8 cellular contexts compared by ENCODE assay signal in the genomic region with DNA sequence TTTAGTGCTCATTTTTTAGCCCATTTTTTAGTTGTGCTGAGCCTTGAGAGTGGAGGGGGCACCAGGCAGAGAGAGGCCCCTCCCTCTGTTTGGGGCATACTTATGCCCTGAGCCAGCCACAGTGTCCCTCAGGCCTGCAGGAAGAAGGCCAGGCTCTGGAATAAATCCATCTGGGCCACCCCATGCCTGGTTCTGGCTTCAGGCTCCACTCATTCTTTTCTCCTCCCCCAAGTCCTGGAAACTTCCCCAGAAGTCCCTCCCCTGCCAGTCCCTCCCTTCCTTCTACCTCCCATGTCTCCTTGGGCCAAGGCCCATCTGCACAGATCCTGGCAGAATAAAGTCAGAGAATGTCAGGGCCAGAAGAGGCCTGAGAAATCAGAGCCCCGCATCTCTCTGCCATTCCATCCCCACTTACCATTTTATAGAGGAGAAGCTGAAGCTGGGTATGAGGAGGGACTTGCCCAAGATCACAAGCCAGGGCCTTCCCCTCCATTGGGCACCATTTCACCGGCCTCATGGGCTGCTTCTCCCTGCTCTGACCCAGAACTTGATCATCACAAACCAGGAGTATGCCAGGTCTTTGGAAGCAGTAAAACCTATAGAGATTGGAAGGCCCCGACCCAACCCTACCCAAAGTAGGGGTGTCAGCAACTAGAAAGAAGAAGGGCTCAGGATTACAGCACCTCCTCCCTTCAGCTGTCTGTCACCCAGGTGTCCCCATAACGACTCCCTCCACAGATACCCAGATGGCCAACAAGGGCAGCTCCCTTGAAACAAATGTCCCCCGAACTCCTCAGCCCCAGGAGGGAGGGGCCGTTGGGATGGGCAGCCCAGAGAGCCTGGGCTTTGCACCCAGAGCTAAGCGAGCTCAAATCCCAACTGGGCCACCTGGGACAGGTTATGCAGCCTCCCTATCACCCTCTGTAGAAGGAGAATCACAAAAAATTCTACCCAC.
DNase-seq lines count a peak whose midpoint lies in the region; ATAC-seq, FAIRE-seq and TF ChIP-seq lines count a peak whose summit lies in the region.

No MANE protein-coding gene starts in this region.

- intact Hi-C loops in Calu3 (cut with micrococcal nuclease; ENCODE audit: unreplicated experiment) (loop anchor here (5.0 kb wide), 1 partner anchor 105 kb away; no protein-coding TSS in a partner anchor), left colon (cut with DNase I, micrococcal nuclease) (no loop called here)

- no peak for TF ChIP-seq RAD21 in SK-N-SH (IDR thresholded peaks at IDR 0.05; ENCODE audit: low read length)

- H3K27me3 Mint-ChIP-seq in Calu3 (ENCODE audit: unreplicated experiment): peaks cover 16% of the 10 kb centered on the region

- no peak for FAIRE-seq in GM12891 (lab: Jason Lieb, UNC)

- H3K9ac ChIP-seq in BLaER1 (no peak overlapping the region), SK-N-SH (no peak overlapping the region), parathyroid adenoma (no peak overlapping the region)

- no peak for TF ChIP-seq CTCF in SK-N-SH (IDR thresholded peaks at IDR 0.05)
- TF ChIP-seq CTCF in gastroesophageal sphincter (IDR thresholded peaks at IDR 0.05): no peak
- no peak for TF ChIP-seq CTCF in parathyroid adenoma (IDR thresholded peaks at IDR 0.05)
- no peak for TF ChIP-seq CTCF in Calu3 (IDR thresholded peaks at IDR 0.05; ENCODE audit: unreplicated experiment)

- H3K27me3 ChIP-seq in BLaER1 (no peaks in the 10 kb centered on the region), SK-N-SH (ENCODE audit: insufficient read depth) (no peaks in the 10 kb centered on the region), gastroesophageal sphincter (no peaks in the 10 kb centered on the region), parathyroid adenoma (ENCODE audit: control insufficient read depth, insufficient read depth, low read length) (no peaks in the 10 kb centered on the region)

- H3K36me3 Mint-ChIP-seq in Calu3 (ENCODE audit: insufficient read depth, unreplicated experiment): no peaks in the 10 kb centered on the region

- no peaks in the 10 kb centered on the region for H3K9me2 ChIP-seq in SK-N-SH

- H3K9me3 ChIP-seq in BLaER1: peaks cover 3% of the 10 kb centered on the region
- H3K9me3 ChIP-seq in SK-N-SH: no peaks in the 10 kb centered on the region
- no peaks in the 10 kb centered on the region for H3K9me3 ChIP-seq in gastroesophageal sphincter
- no peaks in the 10 kb centered on the region for H3K9me3 ChIP-seq in parathyroid adenoma (ENCODE audit: control insufficient read depth, low read length)

- H3K79me2 ChIP-seq in SK-N-SH (ENCODE audit: insufficient read depth): no peaks in the 10 kb centered on the region
- no peaks in the 10 kb centered on the region for H3K79me2 ChIP-seq in parathyroid adenoma

- POLR2A ChIA-PET in SK-N-SH (lab: Yijun Ruan, JAX): no interaction called here

- H2AFZ ChIP-seq in SK-N-SH (ENCODE audit: low read depth): peak overlapping the region; percentile 92; the same call in 1 of the 2 replicates
- peak overlapping the region; percentile 38 for H2AFZ ChIP-seq in parathyroid adenoma

- WGBS in SK-N-SH (ENCODE audit: low lambda C conversion rate): 87% methylated on average over 6 of the region's 7 CpGs
- WGBS in gastroesophageal sphincter (ENCODE audit: low coverage in 1 of 2), 2 donors: 59 to 61% methylated on average over 2 to 4 of the region's 7 CpGs

- H3K27ac Mint-ChIP-seq in Calu3 (ENCODE audit: unreplicated experiment): no peak overlapping the region

- peak; percentile 61 for ATAC-seq in gastroesophageal sphincter
- no peak for ATAC-seq in left colon

- CTCF ChIA-PET in SK-N-SH (lab: Yijun Ruan, JAX) (no interaction called here), Calu3 (lab: Charles Lee) (interaction anchor here (0.8 to 1.6 kb wide), 3 partner anchors 8 to 170 kb away, joined by 3 to 4 read pairs (median 3); no protein-coding TSS in a partner anchor)

- H4K20me1 ChIP-seq in BLaER1 (no peaks in the 10 kb centered on the region), SK-N-SH (ENCODE audit: insufficient read depth) (no peaks in the 10 kb centered on the region)

- H3K27ac ChIP-seq in BLaER1: peak overlapping the region; percentile 32; the same call in 1 of the 2 replicates
- peak overlapping the region; percentile 86 to 88; a peak in 3 of 4 replicates for H3K27ac ChIP-seq in SK-N-SH (ENCODE audit: low read depth in 2 of 2, low read length in 1 of 2)
- H3K27ac ChIP-seq in gastroesophageal sphincter: peak overlapping the region; percentile 37 to 84 (median 84)
- H3K27ac ChIP-seq in parathyroid adenoma: no peak overlapping the region

- no TSS peak for BruUV-seq in Calu3 (replicated peaks; lab: Mats Ljungman, UMichigan)

- no peaks in the 10 kb centered on the region for H3K9me3 Mint-ChIP-seq in Calu3 (ENCODE audit: low read depth, unreplicated experiment)

- DNase-seq in SK-N-SH: no peak
- DNase-seq in Calu3: no peak
- no peak for DNase-seq in GM12891 (ENCODE audit: insufficient read length, low spot score)
- no peak for DNase-seq in DMS153 (lab: John Stamatoyannopoulos, UW)
- DNase-seq in left colon: no peak

- H3K4me1 ChIP-seq in BLaER1 (peaks cover 70% of the 10 kb centered on the region), SK-N-SH (ENCODE audit: control insufficient read depth in 1 of 2, insufficient read depth in 2 of 2, low read depth in 1 of 2, low read length in 1 of 2) (peaks cover 20 to 39% of the 10 kb centered on the region in 2 experiments; a peak in 3 of 4 replicates), gastroesophageal sphincter (peaks cover 11 to 66% (median 34%) of the 10 kb centered on the region in 3 donors), parathyroid adenoma (no peaks in the 10 kb centered on the region)

- TF ChIP-seq EP300 in SK-N-SH (IDR thresholded peaks at IDR 0.05; ENCODE audit: borderline replicate concordance in 1 of 2, low read depth in 1 of 2, low read length in 1 of 2) (peak in 1 of 2 experiments; percentile 43; a peak in 1 of 4 replicates), gastroesophageal sphincter (IDR thresholded peaks at IDR 0.05) (no peak)

- H3K4me3 Mint-ChIP-seq in Calu3 (ENCODE audit: low read depth, unreplicated experiment): no peak overlapping the region

- H3K4me2 ChIP-seq in BLaER1 (peak overlapping the region; percentile 66), SK-N-SH (peak overlapping the region; percentile 72; the same call in 1 of the 2 replicates), parathyroid adenoma (ENCODE audit: low read length) (no peak overlapping the region)

- peaks cover 7% of the 10 kb centered on the region for H3K4me1 Mint-ChIP-seq in Calu3 (ENCODE audit: low read depth, unreplicated experiment)

- TF ChIP-seq POLR2A in gastroesophageal sphincter (IDR thresholded peaks at IDR 0.05): no peak
- no peak for TF ChIP-seq POLR2A in GM12891 (IDR thresholded peaks at IDR 0.05; ENCODE audit: low read depth, low read length)

- H3K36me3 ChIP-seq in BLaER1 (no peaks in the 10 kb centered on the region), SK-N-SH (replicated peaks in 1 of 2; ENCODE audit: control insufficient read depth in 1 of 2, insufficient read depth in 2 of 2, low read length in 1 of 2) (no peaks in the 10 kb centered on the region), gastroesophageal sphincter (no peaks in the 10 kb centered on the region), parathyroid adenoma (ENCODE audit: control insufficient read depth, insufficient read depth, low read length) (no peaks in the 10 kb centered on the region)

- H3K4me3 ChIP-seq in BLaER1 (no peak overlapping the region), SK-N-SH (ENCODE audit: low read depth in 2 of 2, low read length in 1 of 2) (no peak overlapping the region), gastroesophageal sphincter (no peak overlapping the region), parathyroid adenoma (ENCODE audit: low read depth, low read length) (no peak overlapping the region)

- H3F3A ChIP-seq in SK-N-SH (replicated peaks; ENCODE audit: insufficient read depth): peaks cover 10% of the 10 kb centered on the region

TF ChIP-seq in SK-N-SH, 30 proteins besides CTCF, POLR2A, EP300 and RAD21 (continues in another document):
- TF ChIP-seq, protein P1, sequence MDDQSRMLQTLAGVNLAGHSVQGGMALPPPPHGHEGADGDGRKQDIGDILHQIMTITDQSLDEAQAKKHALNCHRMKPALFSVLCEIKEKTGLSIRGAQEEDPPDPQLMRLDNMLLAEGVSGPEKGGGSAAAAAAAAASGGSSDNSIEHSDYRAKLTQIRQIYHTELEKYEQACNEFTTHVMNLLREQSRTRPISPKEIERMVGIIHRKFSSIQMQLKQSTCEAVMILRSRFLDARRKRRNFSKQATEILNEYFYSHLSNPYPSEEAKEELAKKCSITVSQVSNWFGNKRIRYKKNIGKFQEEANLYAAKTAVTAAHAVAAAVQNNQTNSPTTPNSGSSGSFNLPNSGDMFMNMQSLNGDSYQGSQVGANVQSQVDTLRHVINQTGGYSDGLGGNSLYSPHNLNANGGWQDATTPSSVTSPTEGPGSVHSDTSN (IDR thresholded peaks at IDR 0.05): peak; percentile 34; the same call in 1 of the 2 replicates

TF ChIP-seq in GM12891, 5 proteins besides CTCF, POLR2A, EP300 and RAD21:
- no peak for TF ChIP-seq POLR2AphosphoS5 (IDR thresholded peaks at IDR 0.05; ENCODE audit: low read depth, low read length)
- no peak for TF ChIP-seq PAX5 (IDR thresholded peaks at IDR 0.05; ENCODE audit: insufficient read depth, low read length, severe bottlenecking)
- TF ChIP-seq TAF1 (IDR thresholded peaks at IDR 0.05; ENCODE audit: low read depth, low read length): no peak
- no peak for TF ChIP-seq POU2F2 (IDR thresholded peaks at IDR 0.05; ENCODE audit: low read depth, low read length)
- no peak for TF ChIP-seq SPI1 (IDR thresholded peaks at IDR 0.05; ENCODE audit: low read depth, low read length)
